In the genomic region with DNA sequence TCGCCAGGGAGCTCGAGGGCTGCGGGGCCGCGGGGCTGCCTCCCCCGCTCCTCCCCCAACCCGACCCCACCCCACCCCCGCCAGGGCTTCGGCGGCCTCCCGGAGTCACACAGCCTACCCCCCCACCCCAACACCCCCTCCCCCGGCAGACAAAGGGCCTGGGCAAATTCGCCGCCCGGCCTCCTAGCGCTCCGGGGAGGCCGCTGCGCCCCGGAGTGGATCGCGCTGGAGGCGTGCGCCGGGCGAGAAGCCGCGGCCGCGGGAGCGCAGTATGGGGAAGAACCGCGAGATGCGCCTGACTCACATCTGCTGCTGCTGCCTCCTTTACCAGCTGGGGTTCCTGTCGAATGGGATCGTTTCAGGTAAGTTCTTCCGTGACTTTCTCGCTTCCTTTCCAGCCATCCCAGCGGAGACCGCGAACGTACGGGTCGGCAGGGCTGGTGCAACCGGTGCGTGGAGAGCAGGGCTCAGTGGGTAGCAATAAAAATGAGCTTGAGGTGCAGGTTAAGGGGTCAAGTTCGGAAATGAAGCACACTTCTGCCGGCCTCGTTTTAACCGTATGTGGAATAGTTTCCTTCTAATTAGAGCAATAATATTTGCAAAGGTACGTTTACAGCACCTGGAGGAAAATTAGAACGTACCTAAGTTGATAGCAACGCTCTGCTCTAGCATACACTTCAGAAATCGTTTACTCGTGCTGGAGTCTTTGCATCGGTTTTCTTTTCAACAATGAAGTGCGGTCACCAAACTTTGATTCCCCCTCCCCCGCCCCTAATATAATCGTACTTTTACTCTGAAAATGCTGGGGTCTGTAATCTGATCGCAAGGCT, we compare ENCODE assay signal across 9 cellular contexts. TPM values are rescaled to one million over a fixed set of nuclear protein-coding genes. Genes with fewer than 3 reads are reported as not detected.
DNase-seq lines count a peak whose midpoint lies in the region; ATAC-seq, FAIRE-seq and TF ChIP-seq lines count a peak whose summit lies in the region.
"Had no signal": no experiment of that assay in that cellular context is flagged by ENCODE, and none has a peak within 500 bp of the region (broad histone marks: within the 10 kb centered on the region; RNA-seq: fewer than 3 reads in every experiment).

ADAMTS19 (plus strand) TSS at position 178 of the 830 bp plus-strand sequence; CDS start at position 272, 94 bp downstream.

- no peaks in the 10 kb centered on the region for H3K9me3 Mint-ChIP-seq in activated naive CD8-positive, alpha-beta T cell (ENCODE audit: low read depth)

- peaks cover 10% of the 10 kb centered on the region; the same call in 1 of the 2 replicates for H3K27me3 ChIP-seq in HUES6 (ENCODE audit: control insufficient read depth, insufficient read depth, low read length)

- H3K27ac Mint-ChIP-seq in activated naive CD8-positive, alpha-beta T cell: no peak within 1 kb of the TSS

- intact Hi-C loops in left cardiac atrium (cut with DNase I): no loop called here

- ATAC-seq in GM19023 (IDR thresholded peaks at IDR 0.05; ENCODE audit: unreplicated experiment): peak; percentile 45
- ATAC-seq in left cardiac atrium: peak; percentile 76 to 91
- no peak for ATAC-seq in HG03045 (IDR thresholded peaks at IDR 0.05; ENCODE audit: unreplicated experiment)

- peak within 1 kb of the TSS; percentile 92 for H3K9ac ChIP-seq in HUES6 (ENCODE audit: low read length)

- H3K4me3 ChIP-seq in HUES6 (ENCODE audit: low read depth, low read length): peak within 1 kb of the TSS; percentile 91
- H3K4me3 ChIP-seq: SJSA1 had no signal

- H3K4me1 Mint-ChIP-seq in activated naive CD8-positive, alpha-beta T cell (ENCODE audit: low read depth): peaks cover 10% of the 10 kb centered on the region

- no peaks in the 10 kb centered on the region for H3K36me3 Mint-ChIP-seq in activated naive CD8-positive, alpha-beta T cell

- no peaks in the 10 kb centered on the region for H3K36me3 ChIP-seq in HUES6 (ENCODE audit: control insufficient read depth, insufficient read depth, low read length)
- H3K36me3 ChIP-seq: SJSA1 had no signal

- peaks cover 35% of the 10 kb centered on the region for H3K4me1 ChIP-seq in HUES6 (ENCODE audit: control insufficient read depth, insufficient read depth, low read length)

- no peaks in the 10 kb centered on the region for H3K9me3 ChIP-seq in HUES6 (ENCODE audit: control insufficient read depth, insufficient read depth, low read depth, low read length)
- H3K9me3 ChIP-seq: SJSA1 had no signal

- peak within 1 kb of the TSS; percentile 21 for H3K4me3 Mint-ChIP-seq in activated naive CD8-positive, alpha-beta T cell

- FAIRE-seq in GM12892 (lab: Jason Lieb, UNC): no peak

- no peak for TF ChIP-seq POLR2A in GM12892 (IDR thresholded peaks at IDR 0.05; ENCODE audit: low read depth, low read length)

- H3K27ac ChIP-seq in HUES6 (ENCODE audit: low read depth, low read length): peak within 1 kb of the TSS; percentile 78
- H3K27ac ChIP-seq: SJSA1 had no signal

- DNase-seq in left cardiac atrium: peak; percentile 26
- DNase-seq in renal cortical epithelial cell (ENCODE audit: low read depth): peak; percentile 11
- no peak for DNase-seq in DMS153 (lab: John Stamatoyannopoulos, UW)
- no peak for DNase-seq in GM12892 (ENCODE audit: insufficient read length)

- peaks cover 30% of the 10 kb centered on the region for H3K27me3 Mint-ChIP-seq in activated naive CD8-positive, alpha-beta T cell

RNA-seq across cellular contexts. Expression of gene ADAMTS19, which starts in this region (rescaled TPM):
- total RNA-seq in left cardiac atrium (1 to 10 TPM; 2.4 to 2.9 TPM), renal cortical epithelial cell (0.30 TPM in 1 of 2 replicates, not detected in the other)
- not detected for polyA plus RNA-seq in GM12892 (2012; ENCODE audit: missing spikeins)
- total RNA-seq: SJSA1 had no signal

Comparison
In these comparisons a context has a peak if more than half of its experiments do, and no peak if none do; other contexts are left out.
1. Peak in DNase-seq in renal cortical epithelial cell; RNA of the gene not detected or under 1 TPM.